Comparison of ENCODE assay signal across 9 cellular contexts in the genomic region with DNA sequence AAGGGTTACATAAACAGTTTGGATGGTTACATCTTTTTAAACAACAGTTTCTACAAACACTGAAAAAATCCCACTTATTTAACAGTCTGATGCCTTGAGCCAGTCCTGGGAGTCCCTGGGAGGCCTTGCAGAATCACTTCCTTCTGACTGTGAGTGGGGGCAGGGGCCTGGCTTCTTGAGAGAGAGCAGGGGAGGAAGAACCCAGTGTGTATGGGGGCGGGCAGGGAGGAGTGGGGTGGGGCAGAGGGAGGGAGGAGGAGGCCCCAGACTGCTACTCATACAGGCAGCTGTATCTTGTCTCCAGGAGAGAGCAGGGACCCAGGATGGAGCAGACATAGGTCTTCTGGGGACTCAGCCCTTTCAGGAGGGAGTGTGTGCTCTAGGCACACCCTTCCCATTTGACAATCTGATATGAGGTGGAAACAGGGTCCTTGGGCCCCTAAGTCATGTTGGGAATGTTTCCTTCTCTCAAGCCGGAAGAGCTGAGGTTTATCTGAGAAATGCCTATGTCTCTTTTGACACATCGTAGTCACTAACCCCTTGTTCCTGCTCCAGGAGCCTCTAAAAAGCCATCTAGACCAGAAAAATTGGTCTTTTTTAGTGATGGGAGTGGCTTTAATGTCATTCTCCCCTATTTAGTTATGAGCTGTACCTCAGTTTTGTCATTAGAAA. TPM values are rescaled to one million over a fixed set of nuclear protein-coding genes. Genes with fewer than 3 reads are reported as not detected.
DNase-seq lines count a peak whose midpoint lies in the region; ATAC-seq, FAIRE-seq and TF ChIP-seq lines count a peak whose summit lies in the region.
"Had no signal": no experiment of that assay in that cellular context is flagged by ENCODE, and none has a peak within 500 bp of the region (broad histone marks: within the 10 kb centered on the region; RNA-seq: fewer than 3 reads in every experiment).

No MANE protein-coding gene starts in this region.

- peaks cover 47% of the 10 kb centered on the region for H3K36me3 Mint-ChIP-seq in T-helper 2 cell treated with Interferon-gamma antibody and Interleukin-4, amounts not matched to agents 5 μg/mL and 100 μg/mL, for 36 hours (ENCODE audit: low read depth)
- no peaks in the 10 kb centered on the region for H3K36me3 Mint-ChIP-seq in mesothelial cell of epicardium

- in situ Hi-C loops in G401 (cut with HindIII; ENCODE audit: low sequenced_read_pairs): no loop called here

- no peak overlapping the region for H3K4me3 ChIP-seq in choroid plexus epithelial cell (ENCODE audit: low read depth, low read length)

- peak; percentile 86 for ATAC-seq in HG03342 (IDR thresholded peaks at IDR 0.05; ENCODE audit: unreplicated experiment)

- peak; percentile 81 for DNase-seq in AG08396 (ENCODE audit: low spot score)
- DNase-seq in GM19239 (ENCODE audit: insufficient read length, low spot score): no peak
- DNase-seq in T-helper 2 cell treated with Interferon-gamma antibody and Interleukin-4, amounts not matched to agents 5 μg/mL and 100 μg/mL, for 36 hours (ENCODE audit: low spot score): peak; percentile 52
- DNase-seq in choroid plexus epithelial cell (ENCODE audit: low read depth): peak; percentile 96
- DNase-seq in mesothelial cell of epicardium (ENCODE audit: low spot score in 2 of 2, unreplicated experiment in 2 of 2): no peak
- DNase-seq in stromal cell of bone marrow (ENCODE audit: low read depth): peak; percentile 82
- DNase-seq in G401 (ENCODE audit: low spot score): no peak

- no peaks in the 10 kb centered on the region for H3K27me3 Mint-ChIP-seq in T-helper 2 cell treated with Interferon-gamma antibody and Interleukin-4, amounts not matched to agents 5 μg/mL and 100 μg/mL, for 36 hours (ENCODE audit: low read depth)
- no peaks in the 10 kb centered on the region for H3K27me3 Mint-ChIP-seq in mesothelial cell of epicardium (ENCODE audit: low read depth)

- peak overlapping the region; percentile 69 for H3K4me3 Mint-ChIP-seq in T-helper 2 cell treated with Interferon-gamma antibody and Interleukin-4, amounts not matched to agents 5 μg/mL and 100 μg/mL, for 36 hours
- H3K4me3 Mint-ChIP-seq in mesothelial cell of epicardium: no peak overlapping the region

- H3K27ac Mint-ChIP-seq in T-helper 2 cell treated with Interferon-gamma antibody and Interleukin-4, amounts not matched to agents 5 μg/mL and 100 μg/mL, for 36 hours: peak overlapping the region; percentile 79
- H3K27ac Mint-ChIP-seq in mesothelial cell of epicardium: peak overlapping the region; percentile 84

- H3K4me1 Mint-ChIP-seq in T-helper 2 cell treated with Interferon-gamma antibody and Interleukin-4, amounts not matched to agents 5 μg/mL and 100 μg/mL, for 36 hours (ENCODE audit: low read depth): peaks cover 70% of the 10 kb centered on the region
- peaks cover 24% of the 10 kb centered on the region for H3K4me1 Mint-ChIP-seq in mesothelial cell of epicardium

- peak; percentile 97 for FAIRE-seq in GM19239 (lab: Jason Lieb, UNC)
- FAIRE-seq: islet of Langerhans had no signal

- TF ChIP-seq CTCF in choroid plexus epithelial cell (conservative IDR thresholded peaks at IDR 0.05; ENCODE audit: low read depth, low read length) (no peak), mesothelial cell of epicardium (IDR thresholded peaks at IDR 0.05; ENCODE audit: unreplicated experiment) (no peak)

- no peaks in the 10 kb centered on the region for H3K9me3 Mint-ChIP-seq in T-helper 2 cell treated with Interferon-gamma antibody and Interleukin-4, amounts not matched to agents 5 μg/mL and 100 μg/mL, for 36 hours
- H3K9me3 Mint-ChIP-seq in mesothelial cell of epicardium: no peaks in the 10 kb centered on the region

RNA-seq across cellular contexts. Expression of a gene that starts 52.8 kb away (rescaled TPM):
- 33.1 to 35.6 TPM (median 33.3 TPM) in 3 replicates for total RNA-seq in mesothelial cell of epicardium
- 9.2 and 13.4 TPM in 2 replicates for total RNA-seq in G401 (2014; rRNA removed; shearing (Covaris generic))

Comparison
In these comparisons a context has a peak if more than half of its experiments do, and no peak if none do; other contexts are left out.
1. DNase-seq: peak in AG08396 (single experiment), T-helper 2 cell treated with Interferon-gamma antibody and Interleukin-4, amounts not matched to agents 5 μg/mL and 100 μg/mL, for 36 hours (single experiment), choroid plexus epithelial cell (single experiment) and stromal cell of bone marrow (single experiment); none in GM19239 (single experiment), mesothelial cell of epicardium (0 of 2) and G401 (single experiment).